Comparison of ENCODE assay signal across 9 cellular contexts in genomic region chr11:59097113-59097708, GRCh38. TPM values are rescaled to one million over a fixed set of nuclear protein-coding genes. Genes with fewer than 3 reads are reported as not detected.
DNase-seq lines count a peak whose midpoint lies in the region; TF ChIP-seq lines count a peak whose summit lies in the region.
"Had no signal": no experiment of that assay in that cellular context is flagged by ENCODE, and none has a peak within 500 bp of the region (broad histone marks: within the 10 kb centered on the region; RNA-seq: fewer than 3 reads in every experiment).

No MANE protein-coding gene starts in this region.

- 88 to 92% (median 88%) methylated on average over 5 of the region's 5 CpGs for WGBS in adrenal gland, 4 donors

- no peak overlapping the region for H3K27ac ChIP-seq in adrenal gland
- H3K27ac ChIP-seq: BLaER1 treated with 17β-estradiol and CSF1 and Interleukin-3, amounts not matched to agents 10 nM and 100 nM had no signal

- intact Hi-C loops in adrenal gland (cut with DNase I), result loop anchor here in 1 of 2 donors (5.0 kb wide), 1 partner anchor 40 kb away; no protein-coding TSS in a partner anchor

- no peak for TF ChIP-seq POLR2A in adrenal gland (IDR thresholded peaks at IDR 0.05)

- TF ChIP-seq CTCF in adrenal gland (IDR thresholded peaks at IDR 0.05), result peak; percentile 44 to 71 (median 60)

- peak in 2 of 3 experiments; percentile 25 to 71 for DNase-seq in NCI-H1417 (lab: John Stamatoyannopoulos, UW)
- DNase-seq in NCI-H1417 treated with DMSO at 0.1 percent for 48 hours (lab: John Stamatoyannopoulos, UW), result no peak
- DNase-seq in HK-2 (ENCODE audit: unreplicated experiment), result peak; percentile 28
- DNase-seq in SW480 (ENCODE audit: low spot score), result peak; percentile 36
- DNase-seq in adrenal gland, result peak; percentile 50 to 86 (median 64)
- DNase-seq in iPS-NIHi7 (ENCODE audit: extremely low spot score), result peak; percentile 13
- DNase-seq in stimulated activated CD4-positive, alpha-beta T cell treated with anti-CD3 and anti-CD28 coated beads, Interleukin-2, amount 100 ng/mL, for 4 hours (ENCODE audit: low read depth), result peak; percentile 38
- no peak for DNase-seq in amniotic stem cell (lab: John Stamatoyannopoulos, UW)

- peaks cover 5 to 10% of the 10 kb centered on the region in 2 donors for H3K4me1 ChIP-seq in adrenal gland (replicated peaks in 1 of 2)

- H3K9me3 ChIP-seq in adrenal gland (replicated peaks in 1 of 3), result no peaks in the 10 kb centered on the region
- H3K9me3 ChIP-seq: BLaER1 treated with 17β-estradiol and CSF1 and Interleukin-3, amounts not matched to agents 10 nM and 100 nM had no signal

- no peaks in the 10 kb centered on the region for H3K27me3 ChIP-seq in adrenal gland
- H3K27me3 ChIP-seq: BLaER1 treated with 17β-estradiol and CSF1 and Interleukin-3, amounts not matched to agents 10 nM and 100 nM had no signal

- no peak overlapping the region for H3K4me3 ChIP-seq in adrenal gland
- H3K4me3 ChIP-seq: BLaER1 treated with 17β-estradiol and CSF1 and Interleukin-3, amounts not matched to agents 10 nM and 100 nM had no signal

- no peaks in the 10 kb centered on the region for H3K36me3 ChIP-seq in adrenal gland (replicated peaks in 1 of 2)
- H3K36me3 ChIP-seq: BLaER1 treated with 17β-estradiol and CSF1 and Interleukin-3, amounts not matched to agents 10 nM and 100 nM had no signal

RNA-seq across cellular contexts. Expression of gene FAM111B, which starts 9.8 kb away (rescaled TPM):
- total RNA-seq in adrenal gland, result 1 to 10 TPM in 3 of 8 donors, under 1 TPM in 4, not detected in 1; 0.26 to 1.7 (median 0.77) TPM
- polyA plus RNA-seq in adrenal gland, result 1 to 10 TPM in 1 of 3 donors, under 1 TPM in 2; 0.08 to 2.5 (median 0.20) TPM

RNA-seq across cellular contexts. Expression of gene GLYATL1B, which starts 11.1 kb away (rescaled TPM):
- total RNA-seq in adrenal gland, result not detected
- polyA plus RNA-seq in adrenal gland, result not detected

RNA-seq across cellular contexts. Expression of gene FAM111A, which starts 45.4 kb away (rescaled TPM):
- total RNA-seq in adrenal gland, result 10 to 100 TPM; 15.8 to 40.4 (median 30.1) TPM
- 10 to 100 TPM; 13.5 to 92.5 (median 30.7) TPM for polyA plus RNA-seq in adrenal gland

Comparison
In these comparisons a context has a peak if more than half of its experiments do, and no peak if none do; other contexts are left out.
1. DNase-seq: peak in NCI-H1417 (2 of 3), HK-2 (single experiment), SW480 (single experiment), adrenal gland (7 of 7), iPS-NIHi7 (single experiment) and stimulated activated CD4-positive, alpha-beta T cell treated with anti-CD3 and anti-CD28 coated beads, Interleukin-2, amount 100 ng/mL, for 4 hours (single experiment); none in NCI-H1417 treated with DMSO at 0.1 percent for 48 hours (single experiment) and amniotic stem cell (single experiment).